ENCODE assay signal across 8 cellular contexts in genomic region chr6:69866351-69867074, GRCh38. TPM values are rescaled to one million over a fixed set of nuclear protein-coding genes. Genes with fewer than 3 reads are reported as not detected.
DNase-seq lines count a peak whose midpoint lies in the region; ATAC-seq, FAIRE-seq and TF ChIP-seq lines count a peak whose summit lies in the region.

COL19A1 (plus strand) TSS chr6:69866556; CDS start chr6:69879568, 13,012 bp downstream.

- FAIRE-seq in GM12891 (lab: Jason Lieb, UNC) = no peak

- TF ChIP-seq CTCF in fibroblast of lung (conservative IDR thresholded peaks at IDR 0.05 in 1 of 2, IDR thresholded peaks at IDR 0.05 in 1 of 2; ENCODE audit: low read depth in 1 of 2, low read length in 2 of 2) (no peak), neural cell (IDR thresholded peaks at IDR 0.05; ENCODE audit: poor library complexity, severe bottlenecking) (no peak)

- H3K9ac ChIP-seq in fibroblast of lung (ENCODE audit: insufficient read depth, low read length) (no peak within 1 kb of the TSS), neural cell (ENCODE audit: low read length) (peak within 1 kb of the TSS; percentile 47)

- peak; percentile 45 for ATAC-seq in GM21786 (IDR thresholded peaks at IDR 0.05; ENCODE audit: unreplicated experiment)
- ATAC-seq in activated CD8-positive, alpha-beta memory T cell treated with anti-CD3 and anti-CD28 coated beads, Interleukin-2, amount 10 ng/mL, durations not matched to agents 7 days and 5 days = peak; percentile 58

- peak; percentile 68; the same call in 1 of the 2 replicates for TF ChIP-seq POLR2A in GM12891 (IDR thresholded peaks at IDR 0.05; ENCODE audit: low read depth, low read length)

- no peaks in the 10 kb centered on the region for H3K36me3 Mint-ChIP-seq in activated CD8-positive, alpha-beta memory T cell treated with anti-CD3 and anti-CD28 coated beads, Interleukin-2, amount 10 ng/mL, durations not matched to agents 7 days and 5 days

- DNase-seq in GM12891 (ENCODE audit: insufficient read length, low spot score) = no peak
- DNase-seq in M059J (ENCODE audit: low read depth) = peak; percentile 4
- peak; percentile 49 for DNase-seq in activated CD8-positive, alpha-beta memory T cell treated with anti-CD3 and anti-CD28 coated beads, Interleukin-2, amount 10 ng/mL, durations not matched to agents 7 days and 5 days
- DNase-seq in fibroblast of lung (ENCODE audit: low read depth in 2 of 2) = peak in 1 of 2 donors; percentile 1
- no peak for DNase-seq in NCI-H1436 treated with DMSO at 0.1 percent for 48 hours (lab: John Stamatoyannopoulos, UW)
- DNase-seq in hepatic stellate cell (ENCODE audit: low spot score) = no peak

- H4K20me1 ChIP-seq in fibroblast of lung (ENCODE audit: control insufficient read depth, extremely low read depth, insufficient read depth, low read length) (no peaks in the 10 kb centered on the region), neural cell (ENCODE audit: insufficient read depth) (no peaks in the 10 kb centered on the region)

- peak within 1 kb of the TSS; percentile 70 for H2AFZ ChIP-seq in fibroblast of lung (ENCODE audit: low read length)
- H2AFZ ChIP-seq in neural cell (ENCODE audit: low read depth, low read length) = peak within 1 kb of the TSS; percentile 9

- H3K36me3 ChIP-seq in fibroblast of lung (ENCODE audit: control insufficient read depth, insufficient read depth, low read length) = no peaks in the 10 kb centered on the region
- no peaks in the 10 kb centered on the region for H3K36me3 ChIP-seq in neural cell (ENCODE audit: insufficient read depth, low read length)

- H3K9me3 ChIP-seq in fibroblast of lung (ENCODE audit: control insufficient read depth, insufficient read depth, low read depth, low read length) (no peaks in the 10 kb centered on the region), neural cell (ENCODE audit: low read length) (no peaks in the 10 kb centered on the region)

- H3K4me2 ChIP-seq in fibroblast of lung (ENCODE audit: extremely low read depth, insufficient read depth, low read length) (peak within 1 kb of the TSS; percentile 68), neural cell (ENCODE audit: low read length) (peak within 1 kb of the TSS; percentile 71)

- H3K9me3 Mint-ChIP-seq in activated CD8-positive, alpha-beta memory T cell treated with anti-CD3 and anti-CD28 coated beads, Interleukin-2, amount 10 ng/mL, durations not matched to agents 7 days and 5 days (ENCODE audit: low read depth) = no peaks in the 10 kb centered on the region

- H3K4me3 ChIP-seq in fibroblast of lung (replicated peaks in 1 of 4; ENCODE audit: control extremely low read depth in 1 of 4, insufficient read depth in 1 of 4, low read depth in 3 of 4, low read length in 4 of 4) (peak within 1 kb of the TSS; percentile 35 to 67 (median 51)), neural cell (ENCODE audit: low read length) (peak within 1 kb of the TSS; percentile 76)

- CTCF ChIA-PET in activated CD8-positive, alpha-beta memory T cell treated with anti-CD3 and anti-CD28 coated beads, Interleukin-2, amount 10 ng/mL, durations not matched to agents 7 days and 5 days (lab: Charles Lee) = interaction anchor here (1.6 to 1.8 kb wide), 3 partner anchors 9 to 70 kb away, joined by 3 to 8 read pairs (median 5); partner anchors contain the start of gene LMBRD1

- H3K79me2 ChIP-seq in fibroblast of lung (ENCODE audit: control insufficient read depth, insufficient read depth, low read length) = no peaks in the 10 kb centered on the region
- H3K79me2 ChIP-seq in neural cell (replicated peaks; ENCODE audit: insufficient read depth, low read length) = no peaks in the 10 kb centered on the region

- TF ChIP-seq RAD21 in neural cell (conservative IDR thresholded peaks at IDR 0.05) = no peak

- peak within 1 kb of the TSS; percentile 82 for H3K4me3 Mint-ChIP-seq in activated CD8-positive, alpha-beta memory T cell treated with anti-CD3 and anti-CD28 coated beads, Interleukin-2, amount 10 ng/mL, durations not matched to agents 7 days and 5 days

- H3K4me1 Mint-ChIP-seq in activated CD8-positive, alpha-beta memory T cell treated with anti-CD3 and anti-CD28 coated beads, Interleukin-2, amount 10 ng/mL, durations not matched to agents 7 days and 5 days = peaks cover 16% of the 10 kb centered on the region

- peaks cover 54% of the 10 kb centered on the region for H3K27me3 Mint-ChIP-seq in activated CD8-positive, alpha-beta memory T cell treated with anti-CD3 and anti-CD28 coated beads, Interleukin-2, amount 10 ng/mL, durations not matched to agents 7 days and 5 days

- peaks cover 3% of the 10 kb centered on the region for H3K27me3 ChIP-seq in fibroblast of lung (ENCODE audit: control insufficient read depth, insufficient read depth, low read length)
- H3K27me3 ChIP-seq in neural cell (ENCODE audit: insufficient read depth, low read depth, low read length) = peaks cover 38% of the 10 kb centered on the region

- H3K27ac ChIP-seq in fibroblast of lung (ENCODE audit: insufficient read depth, low read length) (no peak within 1 kb of the TSS), neural cell (ENCODE audit: low read length) (no peak within 1 kb of the TSS)

- H3K27ac Mint-ChIP-seq in activated CD8-positive, alpha-beta memory T cell treated with anti-CD3 and anti-CD28 coated beads, Interleukin-2, amount 10 ng/mL, durations not matched to agents 7 days and 5 days = peak within 1 kb of the TSS; percentile 29

- peaks cover 4% of the 10 kb centered on the region for H3K4me1 ChIP-seq in fibroblast of lung (ENCODE audit: control insufficient read depth, extremely low read depth, insufficient read depth, low read length)

- no peaks in the 10 kb centered on the region for H3F3A ChIP-seq in neural cell (ENCODE audit: insufficient read depth, low read length, poor library complexity, severe bottlenecking)

- TF ChIP-seq EP300 in neural cell (conservative IDR thresholded peaks at IDR 0.05; ENCODE audit: poor library complexity, severe bottlenecking) = no peak

- no peaks in the 10 kb centered on the region for H3K9me2 ChIP-seq in neural cell (ENCODE audit: insufficient read depth, low read length)

TF ChIP-seq in GM12891, 5 proteins besides CTCF, POLR2A, EP300 and RAD21:
- TF ChIP-seq SPI1 (IDR thresholded peaks at IDR 0.05; ENCODE audit: low read depth, low read length) (no peak), POU2F2 (IDR thresholded peaks at IDR 0.05; ENCODE audit: low read depth, low read length) (no peak), PAX5 (IDR thresholded peaks at IDR 0.05; ENCODE audit: insufficient read depth, low read length, severe bottlenecking) (no peak), TAF1 (IDR thresholded peaks at IDR 0.05; ENCODE audit: low read depth, low read length) (peak; percentile 51; the same call in 1 of the 2 replicates), POLR2AphosphoS5 (IDR thresholded peaks at IDR 0.05; ENCODE audit: low read depth, low read length) (peak; percentile 47; the same call in 1 of the 2 replicates)
TF ChIP-seq in GM12891: peak in this region for 2.

TF ChIP-seq in neural cell, 6 proteins besides CTCF, POLR2A, EP300 and RAD21:
- no peak for TF ChIP-seq MXI1 (conservative IDR thresholded peaks at IDR 0.05; ENCODE audit: poor library complexity, severe bottlenecking)
- TF ChIP-seq TAF1 (IDR thresholded peaks at IDR 0.05; ENCODE audit: low read depth) = no peak
- no peak for TF ChIP-seq EZH2 (IDR thresholded peaks at IDR 0.05; ENCODE audit: borderline replicate concordance, insufficient read depth, low read length, poor library complexity, severe bottlenecking)
- no peak for TF ChIP-seq SMC3 (conservative IDR thresholded peaks at IDR 0.05; ENCODE audit: poor library complexity)
- no peak for TF ChIP-seq POLR2AphosphoS5 (IDR thresholded peaks at IDR 0.05)
- no peak for TF ChIP-seq REST (IDR thresholded peaks at IDR 0.05; ENCODE audit: borderline replicate concordance)

RNA-seq across cellular contexts. Expression of gene COL19A1, which starts in this region (rescaled TPM):
- polyA plus RNA-seq in GM12891 (2012; ENCODE audit: low read depth, missing spikeins) = 1.2 TPM
- not detected in 2 replicates for total RNA-seq in M059J (2014; rRNA removed; shearing (Covaris generic))
- under 1 TPM in 1 of 2 experiments, not detected in 1; 0.40 TPM for total RNA-seq in activated CD8-positive, alpha-beta memory T cell treated with anti-CD3 and anti-CD28 coated beads, Interleukin-2, amount 10 ng/mL, durations not matched to agents 7 days and 5 days
- under 0.01 TPM in 1 of 2 replicates, not detected in the other for total RNA-seq in fibroblast of lung
- polyA plus RNA-seq in fibroblast of lung (0.01 TPM in 1 of 2 replicates, not detected in the other), neural cell (0.16 and 0.24 TPM in 2 replicates)
- polyA plus RNA-seq in fibroblast of lung (2012) = not detected in 2 replicates
- polyA minus RNA-seq in fibroblast of lung (ENCODE audit: low replicate concordance) (not detected in 2 replicates), neural cell (0.97 and 1.3 TPM in 2 replicates)

Comparison
In these comparisons a context has a peak if more than half of its experiments do, and no peak if none do; other contexts are left out.
1. Peak in DNase-seq in M059J; RNA of the gene not detected or under 1 TPM.
2. Peak in DNase-seq and ATAC-seq in activated CD8-positive, alpha-beta memory T cell treated with anti-CD3 and anti-CD28 coated beads, Interleukin-2, amount 10 ng/mL, durations not matched to agents 7 days and 5 days; RNA of the gene not detected or under 1 TPM.